ENCODE assay signal across 9 cellular contexts in genomic region chr2:175880-176800, GRCh38.
A peak's percentile ranks its signal among the peaks of the same experiment; 100 is the strongest.
DNase-seq lines count a peak whose midpoint lies in the region; ATAC-seq and TF ChIP-seq lines count a peak whose summit lies in the region.
"Had no signal": no experiment of that assay in that cellular context is flagged by ENCODE, and none has a peak within 500 bp of the region (broad histone marks: within the 10 kb centered on the region; RNA-seq: fewer than 3 reads in every experiment).

No MANE protein-coding gene starts in this region.

- H3K36me3 Mint-ChIP-seq in activated naive CD8-positive, alpha-beta T cell: no peaks in the 10 kb centered on the region

- no peaks in the 10 kb centered on the region for H3K27me3 Mint-ChIP-seq in activated naive CD8-positive, alpha-beta T cell

- peak overlapping the region; percentile 79 for H3K4me3 Mint-ChIP-seq in activated naive CD8-positive, alpha-beta T cell
- H3K4me3 Mint-ChIP-seq: H9 had no signal

- H3K4me1 Mint-ChIP-seq in activated naive CD8-positive, alpha-beta T cell (ENCODE audit: low read depth): peaks cover 36% of the 10 kb centered on the region
- H3K4me1 Mint-ChIP-seq: H9 had no signal

- peak; percentile 7 for DNase-seq in GM04504 (ENCODE audit: low read depth)
- peak; percentile 6 for DNase-seq in T-helper 22 cell (ENCODE audit: low read depth)
- peak in 2 of 3 donors; percentile 8 to 15 for DNase-seq in stimulated activated CD4-positive, alpha-beta T cell treated with anti-CD3 and anti-CD28 coated beads, Interleukin-12 subunit alpha, Interleukin-12 subunit beta, amount 100 ng/mL, for 48 hours (ENCODE audit: low read depth in 2 of 3, low spot score in 1 of 3)
- no peak for DNase-seq in NCI-H446 treated with DMSO at 0.1 percent for 48 hours (lab: John Stamatoyannopoulos, UW)
- no peak for DNase-seq in erythroblast (lab: John Stamatoyannopoulos, UW)
- no peak for DNase-seq in NCI-H2171 (lab: John Stamatoyannopoulos, UW)
- DNase-seq: H9 had no signal

- no peak for ATAC-seq in GM19467 (IDR thresholded peaks at IDR 0.05; ENCODE audit: unreplicated experiment)

- H3K9me3 Mint-ChIP-seq in activated naive CD8-positive, alpha-beta T cell (ENCODE audit: low read depth): no peaks in the 10 kb centered on the region

- peak overlapping the region; percentile 82 for H3K27ac Mint-ChIP-seq in activated naive CD8-positive, alpha-beta T cell
- H3K27ac Mint-ChIP-seq: H9 had no signal

- no peak for TF ChIP-seq POLR2A in erythroblast (IDR thresholded peaks at IDR 0.05; ENCODE audit: low read length)

Comparison
In these comparisons a context has a peak if more than half of its experiments do, and no peak if none do; other contexts are left out.
1. DNase-seq: peak in GM04504 (single experiment), T-helper 22 cell (single experiment) and stimulated activated CD4-positive, alpha-beta T cell treated with anti-CD3 and anti-CD28 coated beads, Interleukin-12 subunit alpha, Interleukin-12 subunit beta, amount 100 ng/mL, for 48 hours (2 of 3); none in NCI-H446 treated with DMSO at 0.1 percent for 48 hours (single experiment), erythroblast (0 of 2) and NCI-H2171 (single experiment).